8 cellular contexts compared by ENCODE assay signal in the genomic region with DNA sequence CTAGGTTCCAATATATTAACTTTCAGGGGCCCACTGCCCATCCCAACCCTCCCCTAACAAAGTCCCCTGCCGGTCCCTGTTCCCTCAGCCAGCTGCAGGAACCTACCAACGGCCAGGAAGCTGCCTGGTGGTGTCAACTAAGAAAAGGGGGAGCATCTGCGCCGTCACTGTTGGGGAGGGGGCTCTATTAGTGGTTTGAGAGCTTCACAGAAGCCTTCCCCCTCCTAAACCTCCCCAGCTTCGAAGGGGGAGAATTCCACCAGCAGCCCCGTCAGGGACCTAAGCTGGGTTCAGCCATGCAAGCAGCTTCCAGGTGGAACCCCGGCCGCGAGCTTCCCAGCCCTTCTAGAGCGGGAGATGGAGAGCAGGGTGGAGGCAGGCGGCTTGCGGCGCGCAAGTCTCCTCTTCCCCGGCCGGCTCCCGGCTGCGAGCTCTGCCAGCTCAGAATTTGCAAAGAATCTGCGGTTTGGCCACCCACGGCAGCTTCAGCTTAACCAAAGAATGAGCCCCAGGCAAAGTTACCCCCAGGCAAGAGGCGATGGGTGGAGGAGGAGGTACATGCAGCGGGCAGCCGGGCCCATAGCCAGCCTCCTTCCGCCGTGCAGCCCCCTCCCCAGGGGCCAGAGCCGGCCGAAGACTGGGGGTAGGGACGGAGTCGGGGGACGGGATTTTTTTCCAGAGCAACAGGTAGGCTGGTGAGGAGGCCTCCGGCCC. TPM values are rescaled to one million over a fixed set of nuclear protein-coding genes. Genes with fewer than 3 reads are reported as not detected.
DNase-seq lines count a peak whose midpoint lies in the region; ATAC-seq and TF ChIP-seq lines count a peak whose summit lies in the region.

No MANE protein-coding gene starts in this region.

- peaks cover 10% of the 10 kb centered on the region for H3K4me1 ChIP-seq in CD8-positive, alpha-beta T cell (ENCODE audit: insufficient read depth, low read length)
- peaks cover 26% of the 10 kb centered on the region for H3K4me1 ChIP-seq in body of pancreas

- 2 to 3% methylated on average over 12 to 31 of the region's 31 CpGs for WGBS in body of pancreas, 2 donors

- H3K36me3 ChIP-seq in CD8-positive, alpha-beta T cell (ENCODE audit: insufficient read depth, low read length) = no peaks in the 10 kb centered on the region
- H3K36me3 ChIP-seq in body of pancreas (replicated peaks in 1 of 2; ENCODE audit: insufficient read depth in 1 of 2, low read depth in 2 of 2) = peaks cover 0 to 6% of the 10 kb centered on the region in 2 donors

- intact Hi-C loops in CD8-positive, alpha-beta T cell (cut with DNase I, micrococcal nuclease) = loop anchor here (1.0 to 5.0 kb wide), 6 partner anchors 10 to 813 kb away; partner anchors contain the start of genes DDX19A (in 1 of the 2), EXOSC6 (in 1 of the 2) and NFAT5 (in 1 of the 2)
- intact Hi-C loops in body of pancreas (cut with DNase I) = no loop called here

- H3K4me1 Mint-ChIP-seq in CD8-positive, alpha-beta T cell (ENCODE audit: low read depth) = peaks cover 23% of the 10 kb centered on the region
- H3K4me1 Mint-ChIP-seq in IgD-negative memory B cell = peaks cover 3 to 11% (median 10%) of the 10 kb centered on the region in 3 donors

- POLR2A ChIA-PET in CD8-positive, alpha-beta T cell (lab: Charles Lee) = interaction anchor here (0.6 to 3.2 kb wide), 21 partner anchors 8 to 308 kb away, joined by 3 to 32 read pairs (median 5); partner anchors contain the start of genes COG4, DDX19A, DDX19B and EXOSC6

- H3K36me3 Mint-ChIP-seq in CD8-positive, alpha-beta T cell = peaks cover 25% of the 10 kb centered on the region
- H3K36me3 Mint-ChIP-seq in IgD-negative memory B cell = peaks cover 2% of the 10 kb centered on the region

- H3K4me3 Mint-ChIP-seq in CD8-positive, alpha-beta T cell = peak overlapping the region; percentile 95
- peak overlapping the region; percentile 99 to 100 (median 99) for H3K4me3 Mint-ChIP-seq in IgD-negative memory B cell

- H3K4me3 ChIP-seq in CD8-positive, alpha-beta T cell (ENCODE audit: low read depth, low read length) = peak overlapping the region; percentile 84
- peak overlapping the region; percentile 64 to 71 for H3K4me3 ChIP-seq in body of pancreas

- H3K9me3 Mint-ChIP-seq in CD8-positive, alpha-beta T cell = no peaks in the 10 kb centered on the region
- H3K9me3 Mint-ChIP-seq in IgD-negative memory B cell = no peaks in the 10 kb centered on the region

- peak; percentile 21 to 80 (median 67) for DNase-seq in CD8-positive, alpha-beta T cell
- DNase-seq in GM20000 (ENCODE audit: low spot score) (peak; percentile 34), T-helper 9 cell (peak; percentile 30), body of pancreas (peak; percentile 44 to 54 (median 47)), iris pigment epithelial cell (ENCODE audit: low read depth) (peak; percentile 91), inferior parietal cortex (ENCODE audit: extremely low spot score) (no peak)
- DNase-seq in stimulated activated CD4-positive, alpha-beta T cell treated with anti-CD3 and anti-CD28 coated beads, Interleukin-12 subunit alpha, Interleukin-12 subunit beta, amount 100 ng/mL, for 48 hours (ENCODE audit: low read depth in 2 of 3, low spot score in 1 of 3) = peak; percentile 72 to 80 (median 78)

- H3K27ac Mint-ChIP-seq in CD8-positive, alpha-beta T cell = peak overlapping the region; percentile 86
- peak overlapping the region in 2 of 3 donors; percentile 60 to 76 for H3K27ac Mint-ChIP-seq in IgD-negative memory B cell

- no peaks in the 10 kb centered on the region for H3K9me3 ChIP-seq in CD8-positive, alpha-beta T cell (ENCODE audit: low read length)
- H3K9me3 ChIP-seq in body of pancreas = no peaks in the 10 kb centered on the region

- no peaks in the 10 kb centered on the region for H3K27me3 ChIP-seq in CD8-positive, alpha-beta T cell (ENCODE audit: insufficient read depth, low read length)
- H3K27me3 ChIP-seq in body of pancreas = no peaks in the 10 kb centered on the region

- TF ChIP-seq POLR2A in body of pancreas (IDR thresholded peaks at IDR 0.05) = no peak

- peak overlapping the region; percentile 73 for H3K27ac ChIP-seq in CD8-positive, alpha-beta T cell (ENCODE audit: low read depth, low read length)
- peak overlapping the region; percentile 55 to 83 (median 67) for H3K27ac ChIP-seq in body of pancreas

- CTCF ChIA-PET in CD8-positive, alpha-beta T cell (lab: Charles Lee) = interaction anchor here (0.9 to 1.8 kb wide), 5 partner anchors 10 to 145 kb away, joined by 3 to 7 read pairs (median 5); no protein-coding TSS in a partner anchor

- ATAC-seq in CD8-positive, alpha-beta T cell = peak; percentile 14
- peak; percentile 28 for ATAC-seq in body of pancreas

- H3K27me3 Mint-ChIP-seq in CD8-positive, alpha-beta T cell (ENCODE audit: low read depth) = no peaks in the 10 kb centered on the region
- H3K27me3 Mint-ChIP-seq in IgD-negative memory B cell = no peaks in the 10 kb centered on the region

- no peak for TF ChIP-seq CTCF in CD8-positive, alpha-beta T cell (IDR thresholded peaks at IDR 0.05)
- TF ChIP-seq CTCF in GM20000 (IDR thresholded peaks at IDR 0.05; ENCODE audit: extremely low read depth, missing control alignments) (no peak), body of pancreas (IDR thresholded peaks at IDR 0.05) (no peak)

RNA-seq across cellular contexts. Expression of gene DDX19A, which starts 33.7 kb away (rescaled TPM):
- 10 to 100 TPM; 54.0 to 62.3 TPM for total RNA-seq in CD8-positive, alpha-beta T cell
- polyA plus RNA-seq in IgD-negative memory B cell = 38.2 TPM
- 10 to 100 TPM; 18.1 to 24.1 TPM for total RNA-seq in body of pancreas

RNA-seq across cellular contexts. Expression of gene ST3GAL2, which starts 58.5 kb away (rescaled TPM):
- 1 to 10 TPM; 5.6 to 6.1 TPM for total RNA-seq in CD8-positive, alpha-beta T cell
- polyA plus RNA-seq in IgD-negative memory B cell = 9.7 TPM
- total RNA-seq in body of pancreas = 10 to 100 TPM in 1 of 2 donors, 1 to 10 TPM in 1; 9.1 to 11.2 TPM
